Comparison of ENCODE assay signal across 11 cellular contexts in the genomic region with DNA sequence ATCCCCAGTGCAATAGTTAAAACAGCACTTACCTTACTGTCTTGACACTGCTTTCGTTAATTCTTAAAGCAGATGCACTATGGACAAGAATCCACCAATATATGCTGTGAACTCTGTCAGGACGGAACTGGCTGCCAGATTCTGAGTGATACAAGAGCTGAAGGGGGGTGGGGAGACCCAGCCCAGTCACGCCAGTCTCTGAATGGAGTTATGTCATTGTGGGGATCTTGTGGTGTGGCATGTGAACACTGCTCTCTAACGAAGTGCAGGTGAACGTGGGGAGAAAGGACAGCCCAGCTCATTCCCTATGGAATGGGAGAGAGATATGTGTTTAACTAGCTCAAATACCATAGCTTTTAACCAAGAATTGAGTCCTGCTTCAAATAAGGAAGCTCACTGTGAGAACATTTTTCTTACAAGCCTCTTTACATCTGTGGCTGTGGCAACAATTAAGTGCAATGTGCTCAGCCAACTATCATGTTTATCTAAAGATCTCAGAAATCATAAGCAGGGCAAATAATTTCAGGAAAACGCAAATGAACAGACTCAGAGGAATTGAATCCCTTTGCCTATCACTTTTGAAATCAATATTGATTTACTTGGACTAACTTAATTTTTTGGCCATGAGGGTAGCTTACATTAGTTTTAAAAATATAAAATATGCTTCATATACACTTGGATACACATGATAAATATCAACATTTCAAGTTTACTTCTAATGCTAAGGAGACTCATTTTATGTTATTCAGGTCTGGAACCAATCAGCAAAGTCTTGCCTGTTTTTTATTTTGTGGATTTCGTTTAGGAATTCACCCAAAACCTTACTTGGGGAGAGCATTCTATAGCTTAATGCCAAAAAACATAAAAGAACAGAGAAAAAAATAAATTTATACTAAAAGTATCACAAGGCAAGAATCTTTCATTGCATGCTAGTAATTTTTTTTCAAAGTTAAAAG. TPM values are rescaled to one million over a fixed set of nuclear protein-coding genes. Genes with fewer than 3 reads are reported as not detected.
DNase-seq lines count a peak whose midpoint lies in the region; ATAC-seq and TF ChIP-seq lines count a peak whose summit lies in the region.
"Had no signal": no experiment of that assay in that cellular context is flagged by ENCODE, and none has a peak within 500 bp of the region (broad histone marks: within the 10 kb centered on the region; RNA-seq: fewer than 3 reads in every experiment).

A gene with protein sequence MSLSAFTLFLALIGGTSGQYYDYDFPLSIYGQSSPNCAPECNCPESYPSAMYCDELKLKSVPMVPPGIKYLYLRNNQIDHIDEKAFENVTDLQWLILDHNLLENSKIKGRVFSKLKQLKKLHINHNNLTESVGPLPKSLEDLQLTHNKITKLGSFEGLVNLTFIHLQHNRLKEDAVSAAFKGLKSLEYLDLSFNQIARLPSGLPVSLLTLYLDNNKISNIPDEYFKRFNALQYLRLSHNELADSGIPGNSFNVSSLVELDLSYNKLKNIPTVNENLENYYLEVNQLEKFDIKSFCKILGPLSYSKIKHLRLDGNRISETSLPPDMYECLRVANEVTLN (minus strand): TSS at position 129 of the 956 bp plus-strand sequence. CDS start 2,515 bp downstream, outside the sequence.

- no peaks in the 10 kb centered on the region for H3K9me3 ChIP-seq in OCI-LY3 (ENCODE audit: insufficient read depth, low read length)

- ATAC-seq in HG02588 (IDR thresholded peaks at IDR 0.05; ENCODE audit: unreplicated experiment) = no peak

- no peaks in the 10 kb centered on the region for H3K79me2 ChIP-seq in OCI-LY3 (ENCODE audit: low read length)

- H3K36me3 ChIP-seq in OCI-LY3 (replicated peaks; ENCODE audit: low read depth, low read length) = no peaks in the 10 kb centered on the region

- no peak for TF ChIP-seq CTCF in OCI-LY3 (IDR thresholded peaks at IDR 0.05; ENCODE audit: low read depth, low read length)

- intact Hi-C loops in activated T-helper 2 cell treated with anti-CD3 and anti-CD28 coated beads, Interferon-gamma antibody, Interleukin-2, Interleukin-4, amounts not matched to agents 10 μg/mL and 5 μg/mL and 100 μg/mL, durations not matched to agents 14 hours and 24 hours and 36 hours (cut with micrococcal nuclease) = no loop called here

- H3K27me3 ChIP-seq in OCI-LY3 (ENCODE audit: low read depth, low read length) = no peaks in the 10 kb centered on the region

- no peaks in the 10 kb centered on the region for H3K27me3 Mint-ChIP-seq in activated T-helper 2 cell treated with anti-CD3 and anti-CD28 coated beads, Interferon-gamma antibody, Interleukin-2, Interleukin-4, amounts not matched to agents 10 μg/mL and 5 μg/mL and 100 μg/mL, durations not matched to agents 14 hours and 24 hours and 36 hours (ENCODE audit: low read depth)

- no peak within 1 kb of the TSS for H3K9ac ChIP-seq in OCI-LY3 (ENCODE audit: low read length)

- no peaks in the 10 kb centered on the region for H4K20me1 ChIP-seq in OCI-LY3 (ENCODE audit: insufficient read depth, low read length)

- H3K27ac ChIP-seq in OCI-LY3 (ENCODE audit: low read length) = no peak within 1 kb of the TSS

- peak; percentile 60 for DNase-seq in AG08395 (ENCODE audit: low spot score)
- DNase-seq in fibroblast of the conjunctiva (ENCODE audit: low read depth) = peak; percentile 53
- DNase-seq in occipital lobe (lab: John Stamatoyannopoulos, UW) = no peak
- DNase-seq in OCI-M2 (lab: John Stamatoyannopoulos, UW; ENCODE audit: unreplicated experiment) = no peak
- no peak for DNase-seq in NCI-H524 treated with DMSO at 0.1 percent for 48 hours (lab: John Stamatoyannopoulos, UW)
- DNase-seq in activated T-helper 2 cell treated with anti-CD3 and anti-CD28 coated beads, Interferon-gamma antibody, Interleukin-2, Interleukin-4, amounts not matched to agents 10 μg/mL and 5 μg/mL and 100 μg/mL, durations not matched to agents 14 hours and 24 hours and 36 hours (ENCODE audit: low spot score) = no peak
- DNase-seq: activated naive CD4-positive, alpha-beta T cell treated with Interleukin-2 at 50 U/mL for 16 hours; CD4-positive, CD25-positive, alpha-beta regulatory T cell; NCI-H2029 had no signal

- peak within 1 kb of the TSS; percentile 38 for H3K4me3 ChIP-seq in OCI-LY3 (ENCODE audit: low read length)

- no peaks in the 10 kb centered on the region for H3K36me3 Mint-ChIP-seq in activated T-helper 2 cell treated with anti-CD3 and anti-CD28 coated beads, Interferon-gamma antibody, Interleukin-2, Interleukin-4, amounts not matched to agents 10 μg/mL and 5 μg/mL and 100 μg/mL, durations not matched to agents 14 hours and 24 hours and 36 hours (ENCODE audit: low read depth)
- H3K36me3 Mint-ChIP-seq: CD4-positive, CD25-positive, alpha-beta regulatory T cell had no signal

- no peak within 1 kb of the TSS for H3K27ac Mint-ChIP-seq in activated T-helper 2 cell treated with anti-CD3 and anti-CD28 coated beads, Interferon-gamma antibody, Interleukin-2, Interleukin-4, amounts not matched to agents 10 μg/mL and 5 μg/mL and 100 μg/mL, durations not matched to agents 14 hours and 24 hours and 36 hours
- H3K27ac Mint-ChIP-seq: CD4-positive, CD25-positive, alpha-beta regulatory T cell had no signal

- H2AFZ ChIP-seq in OCI-LY3 (ENCODE audit: low read depth, low read length) = peak within 1 kb of the TSS; percentile 79

- H3K4me1 ChIP-seq in OCI-LY3 (ENCODE audit: low read length) = peaks cover 10% of the 10 kb centered on the region; the same call in 1 of the 2 replicates

- H3K9me3 Mint-ChIP-seq in activated T-helper 2 cell treated with anti-CD3 and anti-CD28 coated beads, Interferon-gamma antibody, Interleukin-2, Interleukin-4, amounts not matched to agents 10 μg/mL and 5 μg/mL and 100 μg/mL, durations not matched to agents 14 hours and 24 hours and 36 hours = no peaks in the 10 kb centered on the region
- H3K9me3 Mint-ChIP-seq: CD4-positive, CD25-positive, alpha-beta regulatory T cell had no signal

- peak within 1 kb of the TSS; percentile 62 for H3K4me2 ChIP-seq in OCI-LY3 (ENCODE audit: low read length)

- H3K4me3 Mint-ChIP-seq in activated T-helper 2 cell treated with anti-CD3 and anti-CD28 coated beads, Interferon-gamma antibody, Interleukin-2, Interleukin-4, amounts not matched to agents 10 μg/mL and 5 μg/mL and 100 μg/mL, durations not matched to agents 14 hours and 24 hours and 36 hours (ENCODE audit: low read depth) = no peak within 1 kb of the TSS
- H3K4me3 Mint-ChIP-seq: CD4-positive, CD25-positive, alpha-beta regulatory T cell had no signal

- H3K4me1 Mint-ChIP-seq in activated T-helper 2 cell treated with anti-CD3 and anti-CD28 coated beads, Interferon-gamma antibody, Interleukin-2, Interleukin-4, amounts not matched to agents 10 μg/mL and 5 μg/mL and 100 μg/mL, durations not matched to agents 14 hours and 24 hours and 36 hours (ENCODE audit: low read depth) = no peaks in the 10 kb centered on the region
- H3K4me1 Mint-ChIP-seq: CD4-positive, CD25-positive, alpha-beta regulatory T cell had no signal

RNA-seq across cellular contexts. Expression of the gene that starts here (rescaled TPM):
- 20.1 TPM for total RNA-seq in occipital lobe
- not detected in 2 replicates for total RNA-seq in activated T-helper 2 cell treated with anti-CD3 and anti-CD28 coated beads, Interferon-gamma antibody, Interleukin-2, Interleukin-4, amounts not matched to agents 10 μg/mL and 5 μg/mL and 100 μg/mL, durations not matched to agents 14 hours and 24 hours and 36 hours
- total RNA-seq: CD4-positive, CD25-positive, alpha-beta regulatory T cell had no signal

Comparison
In these comparisons a context has a peak if more than half of its experiments do, and no peak if none do; other contexts are left out.
1. RNA of the gene that starts here (total RNA-seq): 20.1 TPM in occipital lobe (single experiment); not detected in activated T-helper 2 cell treated with anti-CD3 and anti-CD28 coated beads, Interferon-gamma antibody, Interleukin-2, Interleukin-4, amounts not matched to agents 10 μg/mL and 5 μg/mL and 100 μg/mL, durations not matched to agents 14 hours and 24 hours and 36 hours; every median in the first group is over 10 times any median in the second.
2. DNase-seq: peak in AG08395 (single experiment) and fibroblast of the conjunctiva (single experiment); none in occipital lobe (single experiment), OCI-M2 (single experiment), NCI-H524 treated with DMSO at 0.1 percent for 48 hours (single experiment) and activated T-helper 2 cell treated with anti-CD3 and anti-CD28 coated beads, Interferon-gamma antibody, Interleukin-2, Interleukin-4, amounts not matched to agents 10 μg/mL and 5 μg/mL and 100 μg/mL, durations not matched to agents 14 hours and 24 hours and 36 hours (single experiment).